1 cellular context compared by ENCODE assay signal in the genomic region with DNA sequence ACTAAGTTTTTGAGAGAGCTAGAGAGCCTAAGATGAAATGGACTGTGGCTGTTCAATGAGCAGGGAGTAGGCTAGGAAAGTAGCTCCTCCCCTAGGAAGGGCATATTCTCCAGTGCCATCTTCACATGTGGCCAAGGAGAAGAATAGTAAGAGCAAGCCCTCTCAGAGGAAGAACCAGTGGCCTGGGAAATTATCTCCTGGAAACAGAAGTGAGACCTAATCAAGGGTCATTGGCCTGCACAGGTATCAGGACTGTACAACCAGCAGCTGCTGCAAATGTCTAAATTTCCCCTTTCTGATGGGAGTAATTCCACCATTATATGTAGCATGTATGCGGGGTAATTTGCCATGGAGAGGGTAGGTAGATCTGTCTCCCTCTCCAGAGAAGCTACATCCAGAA.
TF ChIP-seq lines count a peak whose summit lies in the region.

No MANE protein-coding gene starts in this region.

TF ChIP-seq in K562, 482 proteins besides CTCF, POLR2A, EP300 and RAD21 (continued from another document and continues in another):
- TF ChIP-seq, protein P1, sequence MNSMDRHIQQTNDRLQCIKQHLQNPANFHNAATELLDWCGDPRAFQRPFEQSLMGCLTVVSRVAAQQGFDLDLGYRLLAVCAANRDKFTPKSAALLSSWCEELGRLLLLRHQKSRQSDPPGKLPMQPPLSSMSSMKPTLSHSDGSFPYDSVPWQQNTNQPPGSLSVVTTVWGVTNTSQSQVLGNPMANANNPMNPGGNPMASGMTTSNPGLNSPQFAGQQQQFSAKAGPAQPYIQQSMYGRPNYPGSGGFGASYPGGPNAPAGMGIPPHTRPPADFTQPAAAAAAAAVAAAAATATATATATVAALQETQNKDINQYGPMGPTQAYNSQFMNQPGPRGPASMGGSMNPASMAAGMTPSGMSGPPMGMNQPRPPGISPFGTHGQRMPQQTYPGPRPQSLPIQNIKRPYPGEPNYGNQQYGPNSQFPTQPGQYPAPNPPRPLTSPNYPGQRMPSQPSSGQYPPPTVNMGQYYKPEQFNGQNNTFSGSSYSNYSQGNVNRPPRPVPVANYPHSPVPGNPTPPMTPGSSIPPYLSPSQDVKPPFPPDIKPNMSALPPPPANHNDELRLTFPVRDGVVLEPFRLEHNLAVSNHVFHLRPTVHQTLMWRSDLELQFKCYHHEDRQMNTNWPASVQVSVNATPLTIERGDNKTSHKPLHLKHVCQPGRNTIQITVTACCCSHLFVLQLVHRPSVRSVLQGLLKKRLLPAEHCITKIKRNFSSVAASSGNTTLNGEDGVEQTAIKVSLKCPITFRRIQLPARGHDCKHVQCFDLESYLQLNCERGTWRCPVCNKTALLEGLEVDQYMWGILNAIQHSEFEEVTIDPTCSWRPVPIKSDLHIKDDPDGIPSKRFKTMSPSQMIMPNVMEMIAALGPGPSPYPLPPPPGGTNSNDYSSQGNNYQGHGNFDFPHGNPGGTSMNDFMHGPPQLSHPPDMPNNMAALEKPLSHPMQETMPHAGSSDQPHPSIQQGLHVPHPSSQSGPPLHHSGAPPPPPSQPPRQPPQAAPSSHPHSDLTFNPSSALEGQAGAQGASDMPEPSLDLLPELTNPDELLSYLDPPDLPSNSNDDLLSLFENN (IDR thresholded peaks at IDR 0.05; ENCODE audit: low read depth in 2 of 2, low read length in 2 of 2) = peak in 1 of 2 experiments; percentile 71; a peak in 1 of 4 replicates
- TF ChIP-seq BDP1 (IDR thresholded peaks at IDR 0.05; ENCODE audit: insufficient read depth, insufficient read length) (no peak), KDM1A (IDR thresholded peaks at IDR 0.05) (peak; percentile 60 to 71), DPF2 (IDR thresholded peaks at IDR 0.05) (peak; percentile 94), DMBX1 (CRISPR knock-in tag; IDR thresholded peaks at IDR 0.05; ENCODE audit: borderline replicate concordance) (no peak), PHB2 (IDR thresholded peaks at IDR 0.05; ENCODE audit: low read depth) (peak; percentile 79), ZNF23 (CRISPR knock-in tag; IDR thresholded peaks at IDR 0.05) (no peak), HMGN3 (IDR thresholded peaks at IDR 0.05; ENCODE audit: borderline replicate concordance, extremely low read depth, insufficient read length, low read depth, low read length) (peak; percentile 49), PML (IDR thresholded peaks at IDR 0.05; ENCODE audit: low read length) (peak; percentile 89), NFE2L1 (tag; IDR thresholded peaks at IDR 0.05; ENCODE audit: borderline replicate concordance, low read depth) (no peak), NFXL1 (CRISPR knock-in tag; IDR thresholded peaks at IDR 0.05) (no peak), SRSF7 (optimal IDR thresholded peaks at IDR 0.05; ENCODE audit: low read depth, low read length) (no peak), ERF (CRISPR knock-in tag; IDR thresholded peaks at IDR 0.05) (no peak), EHMT2 (IDR thresholded peaks at IDR 0.05) (peak; percentile 61), CBX1 (IDR thresholded peaks at IDR 0.05; ENCODE audit: low read depth) (no peak), ZSCAN32 (CRISPR knock-in tag; IDR thresholded peaks at IDR 0.05) (no peak), DIDO1 (tag; IDR thresholded peaks at IDR 0.05; ENCODE audit: low read depth) (no peak), ESRRA (IDR thresholded peaks at IDR 0.05; ENCODE audit: borderline replicate concordance, low read depth) (no peak)
- TF ChIP-seq, protein P2, sequence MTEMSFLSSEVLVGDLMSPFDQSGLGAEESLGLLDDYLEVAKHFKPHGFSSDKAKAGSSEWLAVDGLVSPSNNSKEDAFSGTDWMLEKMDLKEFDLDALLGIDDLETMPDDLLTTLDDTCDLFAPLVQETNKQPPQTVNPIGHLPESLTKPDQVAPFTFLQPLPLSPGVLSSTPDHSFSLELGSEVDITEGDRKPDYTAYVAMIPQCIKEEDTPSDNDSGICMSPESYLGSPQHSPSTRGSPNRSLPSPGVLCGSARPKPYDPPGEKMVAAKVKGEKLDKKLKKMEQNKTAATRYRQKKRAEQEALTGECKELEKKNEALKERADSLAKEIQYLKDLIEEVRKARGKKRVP (CRISPR knock-in tag; IDR thresholded peaks at IDR 0.05) = no peak
- TF ChIP-seq, protein P3, sequence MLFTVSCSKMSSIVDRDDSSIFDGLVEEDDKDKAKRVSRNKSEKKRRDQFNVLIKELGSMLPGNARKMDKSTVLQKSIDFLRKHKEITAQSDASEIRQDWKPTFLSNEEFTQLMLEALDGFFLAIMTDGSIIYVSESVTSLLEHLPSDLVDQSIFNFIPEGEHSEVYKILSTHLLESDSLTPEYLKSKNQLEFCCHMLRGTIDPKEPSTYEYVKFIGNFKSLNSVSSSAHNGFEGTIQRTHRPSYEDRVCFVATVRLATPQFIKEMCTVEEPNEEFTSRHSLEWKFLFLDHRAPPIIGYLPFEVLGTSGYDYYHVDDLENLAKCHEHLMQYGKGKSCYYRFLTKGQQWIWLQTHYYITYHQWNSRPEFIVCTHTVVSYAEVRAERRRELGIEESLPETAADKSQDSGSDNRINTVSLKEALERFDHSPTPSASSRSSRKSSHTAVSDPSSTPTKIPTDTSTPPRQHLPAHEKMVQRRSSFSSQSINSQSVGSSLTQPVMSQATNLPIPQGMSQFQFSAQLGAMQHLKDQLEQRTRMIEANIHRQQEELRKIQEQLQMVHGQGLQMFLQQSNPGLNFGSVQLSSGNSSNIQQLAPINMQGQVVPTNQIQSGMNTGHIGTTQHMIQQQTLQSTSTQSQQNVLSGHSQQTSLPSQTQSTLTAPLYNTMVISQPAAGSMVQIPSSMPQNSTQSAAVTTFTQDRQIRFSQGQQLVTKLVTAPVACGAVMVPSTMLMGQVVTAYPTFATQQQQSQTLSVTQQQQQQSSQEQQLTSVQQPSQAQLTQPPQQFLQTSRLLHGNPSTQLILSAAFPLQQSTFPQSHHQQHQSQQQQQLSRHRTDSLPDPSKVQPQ (CRISPR knock-in tag; IDR thresholded peaks at IDR 0.05; ENCODE audit: borderline replicate concordance) = no peak
- TF ChIP-seq, protein P4, sequence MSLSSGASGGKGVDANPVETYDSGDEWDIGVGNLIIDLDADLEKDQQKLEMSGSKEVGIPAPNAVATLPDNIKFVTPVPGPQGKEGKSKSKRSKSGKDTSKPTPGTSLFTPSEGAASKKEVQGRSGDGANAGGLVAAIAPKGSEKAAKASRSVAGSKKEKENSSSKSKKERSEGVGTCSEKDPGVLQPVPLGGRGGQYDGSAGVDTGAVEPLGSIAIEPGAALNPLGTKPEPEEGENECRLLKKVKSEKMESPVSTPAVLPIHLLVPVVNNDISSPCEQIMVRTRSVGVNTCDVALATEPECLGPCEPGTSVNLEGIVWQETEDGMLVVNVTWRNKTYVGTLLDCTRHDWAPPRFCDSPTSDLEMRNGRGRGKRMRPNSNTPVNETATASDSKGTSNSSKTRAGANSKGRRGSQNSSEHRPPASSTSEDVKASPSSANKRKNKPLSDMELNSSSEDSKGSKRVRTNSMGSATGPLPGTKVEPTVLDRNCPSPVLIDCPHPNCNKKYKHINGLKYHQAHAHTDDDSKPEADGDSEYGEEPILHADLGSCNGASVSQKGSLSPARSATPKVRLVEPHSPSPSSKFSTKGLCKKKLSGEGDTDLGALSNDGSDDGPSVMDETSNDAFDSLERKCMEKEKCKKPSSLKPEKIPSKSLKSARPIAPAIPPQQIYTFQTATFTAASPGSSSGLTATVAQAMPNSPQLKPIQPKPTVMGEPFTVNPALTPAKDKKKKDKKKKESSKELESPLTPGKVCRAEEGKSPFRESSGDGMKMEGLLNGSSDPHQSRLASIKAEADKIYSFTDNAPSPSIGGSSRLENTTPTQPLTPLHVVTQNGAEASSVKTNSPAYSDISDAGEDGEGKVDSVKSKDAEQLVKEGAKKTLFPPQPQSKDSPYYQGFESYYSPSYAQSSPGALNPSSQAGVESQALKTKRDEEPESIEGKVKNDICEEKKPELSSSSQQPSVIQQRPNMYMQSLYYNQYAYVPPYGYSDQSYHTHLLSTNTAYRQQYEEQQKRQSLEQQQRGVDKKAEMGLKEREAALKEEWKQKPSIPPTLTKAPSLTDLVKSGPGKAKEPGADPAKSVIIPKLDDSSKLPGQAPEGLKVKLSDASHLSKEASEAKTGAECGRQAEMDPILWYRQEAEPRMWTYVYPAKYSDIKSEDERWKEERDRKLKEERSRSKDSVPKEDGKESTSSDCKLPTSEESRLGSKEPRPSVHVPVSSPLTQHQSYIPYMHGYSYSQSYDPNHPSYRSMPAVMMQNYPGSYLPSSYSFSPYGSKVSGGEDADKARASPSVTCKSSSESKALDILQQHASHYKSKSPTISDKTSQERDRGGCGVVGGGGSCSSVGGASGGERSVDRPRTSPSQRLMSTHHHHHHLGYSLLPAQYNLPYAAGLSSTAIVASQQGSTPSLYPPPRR (CRISPR knock-in tag; IDR thresholded peaks at IDR 0.05; ENCODE audit: borderline replicate concordance) = no peak
- TF ChIP-seq, protein P5, sequence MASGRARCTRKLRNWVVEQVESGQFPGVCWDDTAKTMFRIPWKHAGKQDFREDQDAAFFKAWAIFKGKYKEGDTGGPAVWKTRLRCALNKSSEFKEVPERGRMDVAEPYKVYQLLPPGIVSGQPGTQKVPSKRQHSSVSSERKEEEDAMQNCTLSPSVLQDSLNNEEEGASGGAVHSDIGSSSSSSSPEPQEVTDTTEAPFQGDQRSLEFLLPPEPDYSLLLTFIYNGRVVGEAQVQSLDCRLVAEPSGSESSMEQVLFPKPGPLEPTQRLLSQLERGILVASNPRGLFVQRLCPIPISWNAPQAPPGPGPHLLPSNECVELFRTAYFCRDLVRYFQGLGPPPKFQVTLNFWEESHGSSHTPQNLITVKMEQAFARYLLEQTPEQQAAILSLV (tag; IDR thresholded peaks at IDR 0.05) = no peak
- TF ChIP-seq, protein P6, sequence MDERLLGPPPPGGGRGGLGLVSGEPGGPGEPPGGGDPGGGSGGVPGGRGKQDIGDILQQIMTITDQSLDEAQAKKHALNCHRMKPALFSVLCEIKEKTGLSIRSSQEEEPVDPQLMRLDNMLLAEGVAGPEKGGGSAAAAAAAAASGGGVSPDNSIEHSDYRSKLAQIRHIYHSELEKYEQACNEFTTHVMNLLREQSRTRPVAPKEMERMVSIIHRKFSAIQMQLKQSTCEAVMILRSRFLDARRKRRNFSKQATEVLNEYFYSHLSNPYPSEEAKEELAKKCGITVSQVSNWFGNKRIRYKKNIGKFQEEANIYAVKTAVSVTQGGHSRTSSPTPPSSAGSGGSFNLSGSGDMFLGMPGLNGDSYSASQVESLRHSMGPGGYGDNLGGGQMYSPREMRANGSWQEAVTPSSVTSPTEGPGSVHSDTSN (CRISPR knock-in tag; IDR thresholded peaks at IDR 0.05; ENCODE audit: low read depth) = no peak
- TF ChIP-seq, protein P6 (tag; conservative IDR thresholded peaks at IDR 0.05; ENCODE audit: low read depth) = no peak
- TF ChIP-seq, protein P7, sequence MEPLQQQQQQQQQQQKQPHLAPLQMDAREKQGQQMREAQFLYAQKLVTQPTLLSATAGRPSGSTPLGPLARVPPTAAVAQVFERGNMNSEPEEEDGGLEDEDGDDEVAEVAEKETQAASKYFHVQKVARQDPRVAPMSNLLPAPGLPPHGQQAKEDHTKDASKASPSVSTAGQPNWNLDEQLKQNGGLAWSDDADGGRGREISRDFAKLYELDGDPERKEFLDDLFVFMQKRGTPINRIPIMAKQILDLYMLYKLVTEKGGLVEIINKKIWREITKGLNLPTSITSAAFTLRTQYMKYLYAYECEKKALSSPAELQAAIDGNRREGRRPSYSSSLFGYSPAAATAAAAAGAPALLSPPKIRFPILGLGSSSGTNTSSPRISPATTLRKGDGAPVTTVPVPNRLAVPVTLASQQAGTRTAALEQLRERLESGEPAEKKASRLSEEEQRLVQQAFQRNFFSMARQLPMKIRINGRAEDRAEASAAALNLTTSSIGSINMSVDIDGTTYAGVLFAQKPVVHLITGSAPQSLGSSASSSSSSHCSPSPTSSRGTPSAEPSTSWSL (CRISPR knock-in tag; IDR thresholded peaks at IDR 0.05; ENCODE audit: borderline replicate concordance) = no peak
- TF ChIP-seq, protein P8, sequence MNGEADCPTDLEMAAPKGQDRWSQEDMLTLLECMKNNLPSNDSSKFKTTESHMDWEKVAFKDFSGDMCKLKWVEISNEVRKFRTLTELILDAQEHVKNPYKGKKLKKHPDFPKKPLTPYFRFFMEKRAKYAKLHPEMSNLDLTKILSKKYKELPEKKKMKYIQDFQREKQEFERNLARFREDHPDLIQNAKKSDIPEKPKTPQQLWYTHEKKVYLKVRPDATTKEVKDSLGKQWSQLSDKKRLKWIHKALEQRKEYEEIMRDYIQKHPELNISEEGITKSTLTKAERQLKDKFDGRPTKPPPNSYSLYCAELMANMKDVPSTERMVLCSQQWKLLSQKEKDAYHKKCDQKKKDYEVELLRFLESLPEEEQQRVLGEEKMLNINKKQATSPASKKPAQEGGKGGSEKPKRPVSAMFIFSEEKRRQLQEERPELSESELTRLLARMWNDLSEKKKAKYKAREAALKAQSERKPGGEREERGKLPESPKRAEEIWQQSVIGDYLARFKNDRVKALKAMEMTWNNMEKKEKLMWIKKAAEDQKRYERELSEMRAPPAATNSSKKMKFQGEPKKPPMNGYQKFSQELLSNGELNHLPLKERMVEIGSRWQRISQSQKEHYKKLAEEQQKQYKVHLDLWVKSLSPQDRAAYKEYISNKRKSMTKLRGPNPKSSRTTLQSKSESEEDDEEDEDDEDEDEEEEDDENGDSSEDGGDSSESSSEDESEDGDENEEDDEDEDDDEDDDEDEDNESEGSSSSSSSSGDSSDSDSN (IDR thresholded peaks at IDR 0.05; ENCODE audit: borderline replicate concordance in 1 of 2, low read depth in 2 of 2, low read length in 2 of 2) = no peak
- TF ChIP-seq, protein P9, sequence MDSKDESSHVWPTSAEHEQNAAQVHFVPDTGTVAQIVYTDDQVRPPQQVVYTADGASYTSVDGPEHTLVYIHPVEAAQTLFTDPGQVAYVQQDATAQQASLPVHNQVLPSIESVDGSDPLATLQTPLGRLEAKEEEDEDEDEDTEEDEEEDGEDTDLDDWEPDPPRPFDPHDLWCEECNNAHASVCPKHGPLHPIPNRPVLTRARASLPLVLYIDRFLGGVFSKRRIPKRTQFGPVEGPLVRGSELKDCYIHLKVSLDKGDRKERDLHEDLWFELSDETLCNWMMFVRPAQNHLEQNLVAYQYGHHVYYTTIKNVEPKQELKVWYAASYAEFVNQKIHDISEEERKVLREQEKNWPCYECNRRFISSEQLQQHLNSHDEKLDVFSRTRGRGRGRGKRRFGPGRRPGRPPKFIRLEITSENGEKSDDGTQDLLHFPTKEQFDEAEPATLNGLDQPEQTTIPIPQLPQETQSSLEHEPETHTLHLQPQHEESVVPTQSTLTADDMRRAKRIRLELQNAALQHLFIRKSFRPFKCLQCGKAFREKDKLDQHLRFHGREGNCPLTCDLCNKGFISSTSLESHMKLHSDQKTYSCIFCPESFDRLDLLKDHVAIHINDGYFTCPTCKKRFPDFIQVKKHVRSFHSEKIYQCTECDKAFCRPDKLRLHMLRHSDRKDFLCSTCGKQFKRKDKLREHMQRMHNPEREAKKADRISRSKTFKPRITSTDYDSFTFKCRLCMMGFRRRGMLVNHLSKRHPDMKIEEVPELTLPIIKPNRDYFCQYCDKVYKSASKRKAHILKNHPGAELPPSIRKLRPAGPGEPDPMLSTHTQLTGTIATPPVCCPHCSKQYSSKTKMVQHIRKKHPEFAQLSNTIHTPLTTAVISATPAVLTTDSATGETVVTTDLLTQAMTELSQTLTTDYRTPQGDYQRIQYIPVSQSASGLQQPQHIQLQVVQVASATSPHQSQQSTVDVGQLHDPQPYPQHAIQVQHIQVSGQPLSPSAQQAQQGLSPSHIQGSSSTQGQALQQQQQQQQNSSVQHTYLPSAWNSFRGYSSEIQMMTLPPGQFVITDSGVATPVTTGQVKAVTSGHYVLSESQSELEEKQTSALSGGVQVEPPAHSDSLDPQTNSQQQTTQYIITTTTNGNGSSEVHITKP (IDR thresholded peaks at IDR 0.05; ENCODE audit: partially characterized antibody) = no peak
